Comparison of ENCODE assay signal across 32 cellular contexts in genomic region chr5:142612388-142612787, GRCh38.
"Had no signal": no experiment of that assay in that cellular context is flagged by ENCODE, and none has a peak within 500 bp of the region (broad histone marks: within the 10 kb centered on the region; RNA-seq: fewer than 3 reads in every experiment).

No MANE protein-coding gene starts in this region.

- H3K36me3 ChIP-seq: brain microvascular endothelial cell, gastrocnemius medialis, WERI-Rb-1 had no signal

- H3K9me3 ChIP-seq: esophagus muscularis mucosa, gastrocnemius medialis had no signal

- H3K27me3 ChIP-seq: brain microvascular endothelial cell, esophagus muscularis mucosa, foreskin keratinocyte, gastrocnemius medialis had no signal

- DNase-seq: activated B cell treated with CpG ODN at 0.5 μM for 24 hours; activated CD4-positive, alpha-beta T cell treated with anti-CD3 and anti-CD28 coated beads for 48 hours; activated CD4-positive, alpha-beta T cell treated with anti-CD3 and anti-CD28 coated beads, Interleukin-2, amount 50 U/mL, for 1 hour; activated CD4-positive, alpha-beta T cell treated with anti-CD3 and anti-CD28 coated beads, Interleukin-2, amount 50 U/mL, for 48 hours; activated CD8-positive, alpha-beta memory T cell treated with anti-CD3 and anti-CD28 coated beads for 24 hours; activated CD8-positive, alpha-beta T cell treated with anti-CD3 and anti-CD28 coated beads for 36 hours; activated effector memory CD4-positive, alpha-beta T cell treated with anti-CD3 and anti-CD28 coated beads, Interleukin-2, amount 50 U/mL, for 16 hours; activated naive CD4-positive, alpha-beta T cell; activated naive CD4-positive, alpha-beta T cell treated with anti-CD3 and anti-CD28 coated beads, Interleukin-2, amount 10 ng/mL, durations not matched to agents 7 days and 5 days; activated T-cell treated with anti-CD3 and anti-CD28 coated beads, Interleukin-2, amount 50 U/mL, for 48 hours; amniotic stem cell; anterior cingulate cortex; brain microvascular endothelial cell; cortex of kidney; dermis blood vessel endothelial cell; effector CD4-positive, alpha-beta T cell; effector memory CD8-positive, alpha-beta T cell; erythroblast; gastrocnemius medialis; T-helper 1 cell; T-helper 17 cell; T1000; WERI-Rb-1 had no signal

- H3K36me3 Mint-ChIP-seq: activated naive CD4-positive, alpha-beta T cell treated with anti-CD3 and anti-CD28 coated beads, Interleukin-2, amount 10 ng/mL, durations not matched to agents 7 days and 5 days; activated naive CD4-positive, alpha-beta T cell treated with anti-CD3 and anti-CD28 coated beads, Interleukin-2, amount 50 U/mL, for 72 hours had no signal

- H3K9me3 Mint-ChIP-seq: activated B cell treated with CpG ODN at 0.5 μM for 24 hours; activated CD8-positive, alpha-beta T cell treated with anti-CD3 and anti-CD28 coated beads for 36 hours; activated naive CD4-positive, alpha-beta T cell treated with anti-CD3 and anti-CD28 coated beads, Interleukin-2, amount 10 ng/mL, durations not matched to agents 7 days and 5 days; activated naive CD4-positive, alpha-beta T cell treated with anti-CD3 and anti-CD28 coated beads, Interleukin-2, amount 50 U/mL, for 72 hours; activated T-helper 1 cell treated with anti-CD3 and anti-CD28 coated beads, Interleukin-12 subunit alpha, Interleukin-12 subunit beta, Interleukin-2, Interleukin-4 antibody, amounts not matched to agents 30 ng/mL and 10 ng/mL and 1 ng/mL, durations not matched to agents 14 hours and 24 hours and 36 hours; activated T-helper 2 cell treated with anti-CD3 and anti-CD28 coated beads, Interferon-gamma antibody, Interleukin-2, Interleukin-4, amounts not matched to agents 10 μg/mL and 5 μg/mL and 100 μg/mL, durations not matched to agents 14 hours and 24 hours and 36 hours; effector memory CD8-positive, alpha-beta T cell; T-helper 2 cell treated with Interferon-gamma antibody and Interleukin-4, amounts not matched to agents 5 μg/mL and 100 μg/mL, for 36 hours had no signal

- ATAC-seq: activated CD4-positive, CD25-positive, alpha-beta regulatory T cell treated with anti-CD3 and anti-CD28 coated beads, Interleukin-2, amount 50 U/mL, for 24 hours; activated CD8-positive, alpha-beta T cell treated with anti-CD3 and anti-CD28 coated beads for 36 hours; activated naive CD4-positive, alpha-beta T cell treated with anti-CD3 and anti-CD28 coated beads, Interleukin-2, amount 50 U/mL, for 72 hours; effector memory CD8-positive, alpha-beta T cell; foreskin keratinocyte; gastrocnemius medialis; T-helper 17 cell had no signal

- H3K27ac ChIP-seq: brain microvascular endothelial cell, esophagus muscularis mucosa, foreskin keratinocyte, gastrocnemius medialis, WERI-Rb-1 had no signal

- H3K4me1 ChIP-seq: foreskin keratinocyte had no signal

- H3K27ac Mint-ChIP-seq: activated B cell treated with CpG ODN at 0.5 μM for 24 hours; activated CD8-positive, alpha-beta T cell treated with anti-CD3 and anti-CD28 coated beads for 36 hours; activated naive CD4-positive, alpha-beta T cell treated with anti-CD3 and anti-CD28 coated beads, Interleukin-2, amount 10 ng/mL, durations not matched to agents 7 days and 5 days; activated naive CD4-positive, alpha-beta T cell treated with anti-CD3 and anti-CD28 coated beads, Interleukin-2, amount 50 U/mL, for 72 hours; activated T-helper 1 cell treated with anti-CD3 and anti-CD28 coated beads, Interleukin-12 subunit alpha, Interleukin-12 subunit beta, Interleukin-2, Interleukin-4 antibody, amounts not matched to agents 30 ng/mL and 10 ng/mL and 1 ng/mL, durations not matched to agents 14 hours and 24 hours and 36 hours; activated T-helper 2 cell treated with anti-CD3 and anti-CD28 coated beads, Interferon-gamma antibody, Interleukin-2, Interleukin-4, amounts not matched to agents 10 μg/mL and 5 μg/mL and 100 μg/mL, durations not matched to agents 14 hours and 24 hours and 36 hours; effector memory CD8-positive, alpha-beta T cell; T-helper 17 cell; T-helper 2 cell treated with Interferon-gamma antibody and Interleukin-4, amounts not matched to agents 5 μg/mL and 100 μg/mL, for 36 hours had no signal

- FAIRE-seq: bronchial epithelial cell, colon had no signal

- H3K4me3 Mint-ChIP-seq: activated B cell treated with CpG ODN at 0.5 μM for 24 hours; activated CD8-positive, alpha-beta T cell treated with anti-CD3 and anti-CD28 coated beads for 36 hours; activated naive CD4-positive, alpha-beta T cell treated with anti-CD3 and anti-CD28 coated beads, Interleukin-2, amount 10 ng/mL, durations not matched to agents 7 days and 5 days; activated T-helper 1 cell treated with anti-CD3 and anti-CD28 coated beads, Interleukin-12 subunit alpha, Interleukin-12 subunit beta, Interleukin-2, Interleukin-4 antibody, amounts not matched to agents 30 ng/mL and 10 ng/mL and 1 ng/mL, durations not matched to agents 14 hours and 24 hours and 36 hours; effector memory CD8-positive, alpha-beta T cell; T-helper 17 cell; T-helper 2 cell treated with Interferon-gamma antibody and Interleukin-4, amounts not matched to agents 5 μg/mL and 100 μg/mL, for 36 hours had no signal

- H3K4me3 ChIP-seq: esophagus muscularis mucosa, gastrocnemius medialis had no signal
